In the genomic region with DNA sequence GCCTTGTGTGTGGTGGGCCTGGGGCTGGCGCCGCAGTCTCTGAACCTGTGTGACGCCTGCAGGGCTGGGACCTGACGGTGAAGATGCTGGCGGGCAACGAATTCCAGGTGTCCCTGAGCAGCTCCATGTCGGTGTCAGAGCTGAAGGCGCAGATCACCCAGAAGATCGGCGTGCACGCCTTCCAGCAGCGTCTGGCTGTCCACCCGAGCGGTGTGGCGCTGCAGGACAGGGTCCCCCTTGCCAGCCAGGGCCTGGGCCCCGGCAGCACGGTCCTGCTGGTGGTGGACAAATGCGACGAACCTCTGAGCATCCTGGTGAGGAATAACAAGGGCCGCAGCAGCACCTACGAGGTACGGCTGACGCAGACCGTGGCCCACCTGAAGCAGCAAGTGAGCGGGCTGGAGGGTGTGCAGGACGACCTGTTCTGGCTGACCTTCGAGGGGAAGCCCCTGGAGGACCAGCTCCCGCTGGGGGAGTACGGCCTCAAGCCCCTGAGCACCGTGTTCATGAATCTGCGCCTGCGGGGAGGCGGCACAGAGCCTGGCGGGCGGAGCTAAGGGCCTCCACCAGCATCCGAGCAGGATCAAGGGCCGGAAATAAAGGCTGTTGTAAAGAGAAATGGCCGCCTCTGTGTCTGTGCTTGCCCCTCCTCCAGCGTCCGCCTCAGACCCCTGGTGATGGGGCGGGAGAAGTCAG, we compare ENCODE assay signal across 6 cellular contexts. TPM values are rescaled to one million over a fixed set of nuclear protein-coding genes. Genes with fewer than 3 reads are reported as not detected.
DNase-seq lines count a peak whose midpoint lies in the region; FAIRE-seq and TF ChIP-seq lines count a peak whose summit lies in the region.

No MANE protein-coding gene starts in this region.

- H2AK5ac ChIP-seq in H1 (ENCODE audit: low read depth, low read length) = peak overlapping the region; percentile 69; the same call in 1 of the 2 replicates

- no peak overlapping the region for H3K23ac ChIP-seq in H1 (ENCODE audit: insufficient read length)

- peaks cover 19% of the 10 kb centered on the region for H3K4me1 ChIP-seq in CD4-positive, alpha-beta memory T cell (ENCODE audit: insufficient read depth, low read length)
- peaks cover 6% of the 10 kb centered on the region for H3K4me1 ChIP-seq in NT2/D1 (ENCODE audit: insufficient read depth, insufficient read length)
- peaks cover 0 to 21% (median 15%) of the 10 kb centered on the region in 4 experiments; a peak in 6 of 7 replicates for H3K4me1 ChIP-seq in H1 (replicated peaks in 1 of 4; ENCODE audit: control insufficient read depth in 3 of 4, insufficient read depth in 4 of 4, low read length in 3 of 4)
- peaks cover 10% of the 10 kb centered on the region for H3K4me1 ChIP-seq in skeletal muscle satellite cell (ENCODE audit: control insufficient read depth, insufficient read depth, low read length)

- peak overlapping the region; percentile 96 to 100 (median 98) for H3K4me3 Mint-ChIP-seq in CD4-positive, alpha-beta memory T cell

- no peaks in the 10 kb centered on the region for H4K20me1 ChIP-seq in H1 (replicated peaks in 1 of 2; ENCODE audit: control insufficient read depth in 1 of 2, insufficient read depth in 2 of 2, low read length in 2 of 2)

- H3K9ac ChIP-seq in NT2/D1 (ENCODE audit: insufficient read length, low read depth) = peak overlapping the region; percentile 80
- H3K9ac ChIP-seq in H1 (replicated peaks in 1 of 4; ENCODE audit: extremely low read depth in 1 of 4, low read depth in 3 of 4, low read length in 3 of 4) = peak overlapping the region in 2 of 4 experiments; percentile 60 to 62; a peak in 2 of 7 replicates
- peak overlapping the region; percentile 84 for H3K9ac ChIP-seq in skeletal muscle satellite cell (ENCODE audit: low read depth, low read length)

- no peak for TF ChIP-seq CTCF in H1 (IDR thresholded peaks at IDR 0.05; ENCODE audit: control extremely low read depth in 1 of 3, insufficient read depth in 1 of 3, low read depth in 1 of 3, low read length in 3 of 3)

- H2BK12ac ChIP-seq in H1 (ENCODE audit: low read depth, low read length) = peak overlapping the region; percentile 99

- no peak overlapping the region for H3K14ac ChIP-seq in H1 (ENCODE audit: insufficient read length)

- intact Hi-C loops in CD4-positive, alpha-beta memory T cell (cut with micrococcal nuclease) = loop anchor here (1.0 to 2.0 kb wide), 3 partner anchors 12 to 102 kb away; a partner anchor contains a TSS

- H2BK20ac ChIP-seq in H1 (ENCODE audit: low read length) = peak overlapping the region; percentile 98; the same call in 1 of the 2 replicates

- no peaks in the 10 kb centered on the region for H3K79me2 ChIP-seq in H1 (ENCODE audit: control insufficient read depth in 1 of 2, insufficient read depth in 2 of 2, low read length in 2 of 2)

- H2BK5ac ChIP-seq in H1 (ENCODE audit: low read depth, low read length) = peak overlapping the region; percentile 92

- no peak for FAIRE-seq in H1 (lab: Jason Lieb, UNC)

- H3K27ac Mint-ChIP-seq in CD4-positive, alpha-beta memory T cell = peak overlapping the region; percentile 90 to 99 (median 98)

- H3K27ac ChIP-seq in CD4-positive, alpha-beta memory T cell (ENCODE audit: low read depth, low read length) = peak overlapping the region; percentile 88
- peak overlapping the region; percentile 61; the same call in 1 of the 2 replicates for H3K27ac ChIP-seq in H1 (ENCODE audit: low read depth, low read length)

- no peak for TF ChIP-seq EP300 in H1 (IDR thresholded peaks at IDR 0.05; ENCODE audit: borderline replicate concordance in 1 of 2, low read depth in 2 of 2, low read length in 2 of 2)

- H3K4me2 ChIP-seq in H1 (ENCODE audit: insufficient read depth in 1 of 2, low read depth in 2 of 2, low read length in 2 of 2) (peak overlapping the region; percentile 76 to 98), skeletal muscle satellite cell (ENCODE audit: low read length) (peak overlapping the region; percentile 89)

- peaks cover 14 to 33% (median 25%) of the 10 kb centered on the region in 4 donors for H3K4me1 Mint-ChIP-seq in CD4-positive, alpha-beta memory T cell

- H3K4me3 ChIP-seq in CD4-positive, alpha-beta memory T cell (ENCODE audit: low read length in 2 of 2) = peak overlapping the region; percentile 54 to 88
- H3K4me3 ChIP-seq in NT2/D1 (ENCODE audit: insufficient read length, low read depth) (peak overlapping the region; percentile 55), H1 (ENCODE audit: extremely low read depth in 1 of 4, insufficient read depth in 2 of 4, low read depth in 3 of 4, low read length in 4 of 4) (peak overlapping the region; percentile 37 to 64 (median 59); a peak in 7 of 8 replicates), skeletal muscle satellite cell (ENCODE audit: low read length) (peak overlapping the region; percentile 95)

- H2AFZ ChIP-seq in H1 (ENCODE audit: low read length) = no peak overlapping the region

- no peaks in the 10 kb centered on the region for H3K9me3 ChIP-seq in CD4-positive, alpha-beta memory T cell (ENCODE audit: control insufficient read depth in 1 of 2, low read length in 2 of 2)
- H3K9me3 ChIP-seq in NT2/D1 (ENCODE audit: insufficient read depth, low read length) (no peaks in the 10 kb centered on the region; the same call in 1 of the 2 replicates), H1 (ENCODE audit: insufficient read depth in 2 of 2, low read depth in 1 of 2, low read length in 1 of 2) (no peaks in the 10 kb centered on the region), skeletal muscle satellite cell (replicated peaks; ENCODE audit: low read length) (no peaks in the 10 kb centered on the region)

- H3K79me1 ChIP-seq in H1 (ENCODE audit: low read depth, low read length) = no peaks in the 10 kb centered on the region

- peak in 1 of 5 donors; percentile 45 for DNase-seq in CD4-positive, alpha-beta memory T cell
- DNase-seq in NT2/D1 (ENCODE audit: low read depth, low spot score) = no peak
- DNase-seq in H1 (ENCODE audit: low read depth in 1 of 2, low spot score in 2 of 2) = peak in 1 of 2 experiments; percentile 63
- DNase-seq in COLO668 (lab: John Stamatoyannopoulos, UW; ENCODE audit: unreplicated experiment) = no peak
- DNase-seq in LoVo (ENCODE audit: low spot score) = no peak

- no peak for TF ChIP-seq POLR2A in H1 (IDR thresholded peaks at IDR 0.05; ENCODE audit: control extremely low read depth in 1 of 2, low read depth in 2 of 2, low read length in 2 of 2)

- H3K36me3 Mint-ChIP-seq in CD4-positive, alpha-beta memory T cell = peaks cover 0 to 7% of the 10 kb centered on the region in 2 donors

- TF ChIP-seq RAD21 in H1 (IDR thresholded peaks at IDR 0.05 in 1 of 2, conservative IDR thresholded peaks at IDR 0.05 in 1 of 2; ENCODE audit: low read depth in 2 of 2, low read length in 2 of 2) = no peak

- POLR2A ChIA-PET in CD4-positive, alpha-beta memory T cell (lab: Charles Lee; ENCODE audit: partially characterized antibody) = interaction anchor here (0.8 to 2.8 kb wide), 14 partner anchors 8 to 601 kb away, joined by 3 to 16 read pairs (median 6); a partner anchor contains a TSS
- POLR2A ChIA-PET in H1 (lab: Charles Lee; ENCODE audit: partially characterized antibody) = interaction anchor here (0.8 to 14.9 kb wide), 13 partner anchors 8 to 150 kb away, joined by 3 to 245 read pairs (median 5); a partner anchor contains a TSS

- peak overlapping the region; percentile 5 for H3K56ac ChIP-seq in H1 (replicated peaks; ENCODE audit: insufficient read length, low read depth, low read length)

- peak overlapping the region; percentile 99 for H2BK15ac ChIP-seq in H1 (ENCODE audit: low read length)

- H3K18ac ChIP-seq in H1 (ENCODE audit: extremely low read depth, low read length) = peak overlapping the region; percentile 90

- H4K91ac ChIP-seq in H1 (replicated peaks; ENCODE audit: insufficient read length, low read length) = peak overlapping the region; percentile 68

- WGBS in H1 (ENCODE audit: extremely low coverage in 1 of 2, insufficient coverage in 1 of 2, insufficient read length in 1 of 2, insufficient replicate concordance in 2 of 2, low coverage in 1 of 2, low lambda C conversion rate in 2 of 2, missing lambda C conversion rate in 1 of 2), 2 experiments = 76% methylated on average over 37 of the region's 41 CpGs; no CpG with 5 or more reads in 1 of the 2 experiments

- H3K27me3 ChIP-seq in CD4-positive, alpha-beta memory T cell (ENCODE audit: insufficient read depth, low read length) = no peaks in the 10 kb centered on the region
- H3K27me3 ChIP-seq in NT2/D1 (ENCODE audit: insufficient read depth, insufficient read length) (no peaks in the 10 kb centered on the region), H1 (replicated peaks in 1 of 4; ENCODE audit: control insufficient read depth in 3 of 4, extremely low read depth in 1 of 4, insufficient read depth in 3 of 4, low read length in 3 of 4) (peaks cover 0 to 3% (median 0%) of the 10 kb centered on the region in 4 experiments; a peak in 2 of 7 replicates), skeletal muscle satellite cell (ENCODE audit: control insufficient read depth, insufficient read depth, low read length) (no peaks in the 10 kb centered on the region)

- H4K5ac ChIP-seq in H1 (ENCODE audit: insufficient read length, low read depth, low read length) = no peak overlapping the region

- H3K4ac ChIP-seq in H1 (replicated peaks; ENCODE audit: insufficient read length, low read depth, low read length) = peak overlapping the region; percentile 60

- H3K23me2 ChIP-seq in H1 (ENCODE audit: low read depth, low read length) = peaks cover 6% of the 10 kb centered on the region

- H4K8ac ChIP-seq in H1 (ENCODE audit: extremely low read depth, insufficient read depth, low read length) = peak overlapping the region; percentile 97; the same call in 1 of the 2 replicates

- peaks cover 0 to 8% of the 10 kb centered on the region in 2 donors for H3K27me3 Mint-ChIP-seq in CD4-positive, alpha-beta memory T cell

- H2BK120ac ChIP-seq in H1 (replicated peaks; ENCODE audit: low read depth, low read length) = no peak overlapping the region

- peaks cover 0 to 1% (median 0%) of the 10 kb centered on the region in 8 donors for H3K9me3 Mint-ChIP-seq in CD4-positive, alpha-beta memory T cell

- no peaks in the 10 kb centered on the region for H3K36me3 ChIP-seq in CD4-positive, alpha-beta memory T cell (ENCODE audit: insufficient read depth, low read length)
- H3K36me3 ChIP-seq in NT2/D1 (ENCODE audit: insufficient read depth, insufficient read length, low read length) = peaks cover 6% of the 10 kb centered on the region
- no peaks in the 10 kb centered on the region for H3K36me3 ChIP-seq in H1 (ENCODE audit: control insufficient read depth in 2 of 4, insufficient read depth in 4 of 4, low read length in 3 of 4)
- H3K36me3 ChIP-seq in skeletal muscle satellite cell (ENCODE audit: insufficient read depth, low read length) = no peaks in the 10 kb centered on the region

- CTCF ChIA-PET in CD4-positive, alpha-beta memory T cell (lab: Charles Lee; ENCODE audit: partially characterized antibody) = interaction anchor here (0.6 to 4.2 kb wide), 7 partner anchors 11 to 50 kb away, joined by 3 to 35 read pairs (median 5); a partner anchor contains a TSS
- CTCF ChIA-PET in H1 (lab: Charles Lee; ENCODE audit: partially characterized antibody) = interaction anchor here (0.5 to 7.8 kb wide), 18 partner anchors 9 to 1137 kb away, joined by 3 to 74 read pairs (median 6); a partner anchor contains a TSS

RNA-seq across cellular contexts. Expression of a gene that starts 0.8 kb away (rescaled TPM):
- total RNA-seq in CD4-positive, alpha-beta memory T cell = 10 to 100 TPM; 31.6 to 33.2 TPM
- polyA plus RNA-seq in CD4-positive, alpha-beta memory T cell = 100 to 1,000 TPM; 212 to 309 TPM
- total RNA-seq in H1 (2021; fragmentation: NEBNext Ultra II Directional; extraction: Animal tissue kit (Norgen Biotek cat#: 25700)) = 27.7 and 29.3 TPM in 2 replicates
- 121 and 123 TPM in 2 replicates for polyA plus RNA-seq in H1 (2011; rRNA removed)
- 83.6 TPM for polyA plus RNA-seq in H1 (2011; cell fraction: cytosol; rRNA removed)
- 56.0 TPM for polyA plus RNA-seq in H1 (2011; cell fraction: nucleus; rRNA removed)
- 15.3 to 54.0 TPM (median 48.7 TPM) in 4 replicates for polyA plus RNA-seq in H1 (2012, experiment 1 of 2)
- 32.5 TPM for polyA plus RNA-seq in H1 (2012, experiment 2 of 2)
- polyA plus RNA-seq in H1 (2013, experiment 1 of 2) = 35.2 TPM
- polyA plus RNA-seq in H1 (2013, experiment 2 of 2) = 36.8 TPM
- polyA minus RNA-seq in H1 (2011; rRNA and poly(A)+ RNA removed) = 6.5 and 11.0 TPM in 2 replicates
- polyA minus RNA-seq in H1 (2011; cell fraction: cytosol; rRNA and poly(A)+ RNA removed) = 18.9 TPM
- 13.1 TPM for polyA minus RNA-seq in H1 (2011; cell fraction: nucleus; rRNA and poly(A)+ RNA removed)
- 76.8 and 83.0 TPM in 2 replicates for total RNA-seq in skeletal muscle satellite cell (2012; rRNA removed)

RNA-seq across cellular contexts. Expression of a gene that starts 5.8 kb away (rescaled TPM):
- total RNA-seq in CD4-positive, alpha-beta memory T cell = 1 to 10 TPM; 1.2 to 1.4 TPM
- not detected for polyA plus RNA-seq in CD4-positive, alpha-beta memory T cell
- 155 and 162 TPM in 2 replicates for total RNA-seq in H1 (2021; fragmentation: NEBNext Ultra II Directional; extraction: Animal tissue kit (Norgen Biotek cat#: 25700))
- 52.3 and 104 TPM in 2 replicates for polyA plus RNA-seq in H1 (2011; rRNA removed)
- 82.7 TPM for polyA plus RNA-seq in H1 (2011; cell fraction: cytosol; rRNA removed)
- 556 TPM for polyA plus RNA-seq in H1 (2011; cell fraction: nucleus; rRNA removed)
- 93.3 to 153 TPM (median 143 TPM) in 4 replicates for polyA plus RNA-seq in H1 (2012, experiment 1 of 2)
- 95.8 TPM for polyA plus RNA-seq in H1 (2012, experiment 2 of 2)
- 113 TPM for polyA plus RNA-seq in H1 (2013, experiment 1 of 2)
- polyA plus RNA-seq in H1 (2013, experiment 2 of 2) = 84.3 TPM
- polyA minus RNA-seq in H1 (2011; rRNA and poly(A)+ RNA removed) = 35.4 and 47.0 TPM in 2 replicates
- 94.9 TPM for polyA minus RNA-seq in H1 (2011; cell fraction: cytosol; rRNA and poly(A)+ RNA removed)
- 130 TPM for polyA minus RNA-seq in H1 (2011; cell fraction: nucleus; rRNA and poly(A)+ RNA removed)
- 15.2 and 22.5 TPM in 2 replicates for total RNA-seq in skeletal muscle satellite cell (2012; rRNA removed)

RNA-seq across cellular contexts. Expression of a gene that starts 14.2 kb away (rescaled TPM):
- not detected for total RNA-seq in CD4-positive, alpha-beta memory T cell
- under 1 TPM in 1 of 2 donors, not detected in 1; 0.36 TPM for polyA plus RNA-seq in CD4-positive, alpha-beta memory T cell
- 1.2 and 2.8 TPM in 2 replicates for total RNA-seq in H1 (2021; fragmentation: NEBNext Ultra II Directional; extraction: Animal tissue kit (Norgen Biotek cat#: 25700))
- polyA plus RNA-seq in H1 (2011; rRNA removed) = 3.5 and 12.8 TPM in 2 replicates
- 8.3 TPM for polyA plus RNA-seq in H1 (2011; cell fraction: cytosol; rRNA removed)
- 14.5 TPM for polyA plus RNA-seq in H1 (2011; cell fraction: nucleus; rRNA removed)
- polyA plus RNA-seq in H1 (2012, experiment 1 of 2) = 1.1 to 1.7 TPM (median 1.3 TPM) in 3 of 4 replicates, not detected in the other
- 0.43 TPM for polyA plus RNA-seq in H1 (2012, experiment 2 of 2)
- 3.8 TPM for polyA plus RNA-seq in H1 (2013, experiment 1 of 2)
- polyA plus RNA-seq in H1 (2013, experiment 2 of 2) = 3.2 TPM
- not detected in 2 replicates for polyA minus RNA-seq in H1 (2011; rRNA and poly(A)+ RNA removed)
- polyA minus RNA-seq in H1 (2011; cell fraction: cytosol; rRNA and poly(A)+ RNA removed) = 4.5 TPM
- 3.4 TPM for polyA minus RNA-seq in H1 (2011; cell fraction: nucleus; rRNA and poly(A)+ RNA removed)
- total RNA-seq in skeletal muscle satellite cell (2012; rRNA removed) = 0.51 TPM in 1 of 2 replicates, not detected in the other

RNA-seq across cellular contexts. Expression of a gene that starts 32.2 kb away (rescaled TPM):
- total RNA-seq in CD4-positive, alpha-beta memory T cell = not detected
- polyA plus RNA-seq in CD4-positive, alpha-beta memory T cell = under 1 TPM in 1 of 2 donors, not detected in 1; 0.16 TPM
- not detected in 2 replicates for total RNA-seq in H1 (2021; fragmentation: NEBNext Ultra II Directional; extraction: Animal tissue kit (Norgen Biotek cat#: 25700))
- not detected in 2 replicates for polyA plus RNA-seq in H1 (2011; rRNA removed)
- not detected for polyA plus RNA-seq in H1 (2011; cell fraction: cytosol; rRNA removed)
- not detected for polyA plus RNA-seq in H1 (2011; cell fraction: nucleus; rRNA removed)
- polyA plus RNA-seq in H1 (2012, experiment 1 of 2) = 0.30 to 0.90 TPM (median 0.58 TPM) in 4 replicates
- polyA plus RNA-seq in H1 (2012, experiment 2 of 2) = 0.20 TPM
- not detected for polyA plus RNA-seq in H1 (2013, experiment 1 of 2)
- polyA plus RNA-seq in H1 (2013, experiment 2 of 2) = not detected
- polyA minus RNA-seq in H1 (2011; rRNA and poly(A)+ RNA removed) = not detected in 2 replicates
- polyA minus RNA-seq in H1 (2011; cell fraction: cytosol; rRNA and poly(A)+ RNA removed) = not detected
- not detected for polyA minus RNA-seq in H1 (2011; cell fraction: nucleus; rRNA and poly(A)+ RNA removed)
- not detected in 2 replicates for total RNA-seq in skeletal muscle satellite cell (2012; rRNA removed)

RNA-seq across cellular contexts. Expression of a gene that starts 47.8 kb away (rescaled TPM):
- 1 to 10 TPM; 2.2 to 2.9 TPM for total RNA-seq in CD4-positive, alpha-beta memory T cell
- polyA plus RNA-seq in CD4-positive, alpha-beta memory T cell = under 1 TPM in 1 of 2 donors, not detected in 1; 0.50 TPM
- 1.5 TPM in 2 replicates for total RNA-seq in H1 (2021; fragmentation: NEBNext Ultra II Directional; extraction: Animal tissue kit (Norgen Biotek cat#: 25700))
- polyA plus RNA-seq in H1 (2011; rRNA removed) = 0.39 and 1.2 TPM in 2 replicates
- polyA plus RNA-seq in H1 (2011; cell fraction: cytosol; rRNA removed) = 0.65 TPM
- 4.0 TPM for polyA plus RNA-seq in H1 (2011; cell fraction: nucleus; rRNA removed)
- 0.94 to 1.3 TPM (median 1.00 TPM) in 4 replicates for polyA plus RNA-seq in H1 (2012, experiment 1 of 2)
- polyA plus RNA-seq in H1 (2012, experiment 2 of 2) = 0.51 TPM
- polyA plus RNA-seq in H1 (2013, experiment 1 of 2) = 1.1 TPM
- polyA plus RNA-seq in H1 (2013, experiment 2 of 2) = 1.3 TPM
- 0.06 and 0.10 TPM in 2 replicates for polyA minus RNA-seq in H1 (2011; rRNA and poly(A)+ RNA removed)
- polyA minus RNA-seq in H1 (2011; cell fraction: cytosol; rRNA and poly(A)+ RNA removed) = 0.88 TPM
- polyA minus RNA-seq in H1 (2011; cell fraction: nucleus; rRNA and poly(A)+ RNA removed) = 1.3 TPM
- total RNA-seq in skeletal muscle satellite cell (2012; rRNA removed) = 1.3 TPM in 2 replicates

Comparison
In these comparisons a context has a peak if more than half of its experiments do, and no peak if none do; other contexts are left out.
1. RNA of a gene that starts 5.8 kb away (total RNA-seq): 155 to 162 TPM in H1; 1.2 to 1.4 TPM in CD4-positive, alpha-beta memory T cell; every median in the first group is over 10 times any median in the second.
2. Peak in every context shown above with its lines, with median percentiles within 50 percentile points of each other: H3K4me3 ChIP-seq.